Comparison of ENCODE assay signal across 15 cellular contexts in genomic region chr2:40352321-40353099, GRCh38.
DNase-seq lines count a peak whose midpoint lies in the region; ATAC-seq and TF ChIP-seq lines count a peak whose summit lies in the region.
"Had no signal": no experiment of that assay in that cellular context is flagged by ENCODE, and none has a peak within 500 bp of the region (broad histone marks: within the 10 kb centered on the region; RNA-seq: fewer than 3 reads in every experiment).

No MANE protein-coding gene starts in this region.

- H3K9ac ChIP-seq in rectal smooth muscle tissue (ENCODE audit: low read length), result no peak overlapping the region

- H3K36me3 ChIP-seq in rectal smooth muscle tissue (ENCODE audit: control insufficient read depth, insufficient read depth, low read length), result no peaks in the 10 kb centered on the region

- POLR2A ChIA-PET in RWPE1 (lab: Yijun Ruan, JAX; ENCODE audit: low non-redundant PET), result no interaction called here

- no peak for ATAC-seq in GM18870 (IDR thresholded peaks at IDR 0.05; ENCODE audit: unreplicated experiment)

- peaks cover 21% of the 10 kb centered on the region for H3K4me1 ChIP-seq in rectal smooth muscle tissue (ENCODE audit: control insufficient read depth, insufficient read depth, low read length)

- no peaks in the 10 kb centered on the region for H3K27me3 ChIP-seq in rectal smooth muscle tissue (ENCODE audit: control insufficient read depth, insufficient read depth, low read length)

- H3K4me3 ChIP-seq in fibroblast of the aortic adventitia (ENCODE audit: low read depth, low read length) (no peak overlapping the region), rectal smooth muscle tissue (ENCODE audit: low read length) (no peak overlapping the region)

- H3K27ac ChIP-seq in RWPE1 (no peak overlapping the region), rectal smooth muscle tissue (ENCODE audit: low read depth, low read length) (peak overlapping the region; percentile 17)

- DNase-seq in AG08395 (ENCODE audit: low spot score) (peak; percentile 47), RWPE1 (ENCODE audit: low spot score) (peak; percentile 57), fibroblast of the aortic adventitia (ENCODE audit: low read depth) (peak; percentile 75), NCI-H2029 treated with DMSO at 0.1 percent for 48 hours (lab: John Stamatoyannopoulos, UW) (no peak), HK-2 (ENCODE audit: unreplicated experiment) (no peak), CD1c-positive myeloid dendritic cell (ENCODE audit: extremely low spot score) (no peak)
- DNase-seq: ACHN; activated naive CD4-positive, alpha-beta T cell treated with Interleukin-2 at 50 U/mL for 16 hours; kidney; NCI-H1436 treated with DMSO at 0.1 percent for 48 hours; NCI-H524 treated with DMSO at 0.1 percent for 48 hours; retina; RPMI8226 had no signal

- TF ChIP-seq CTCF in RWPE1 (conservative IDR thresholded peaks at IDR 0.05; ENCODE audit: low read depth), result no peak
- no peak for TF ChIP-seq CTCF in fibroblast of the aortic adventitia (IDR thresholded peaks at IDR 0.05; ENCODE audit: insufficient read depth, low read length)

- CTCF ChIA-PET in RWPE1 (lab: Yijun Ruan, JAX), result no interaction called here

Comparison
In these comparisons a context has a peak if more than half of its experiments do, and no peak if none do; other contexts are left out.
1. DNase-seq: peak in AG08395 (single experiment), RWPE1 (single experiment) and fibroblast of the aortic adventitia (single experiment); none in NCI-H2029 treated with DMSO at 0.1 percent for 48 hours (single experiment), HK-2 (single experiment) and CD1c-positive myeloid dendritic cell (single experiment).